8 cellular contexts compared by ENCODE assay signal in genomic region chr17:42422958-42423712, GRCh38. TPM values are rescaled to one million over a fixed set of nuclear protein-coding genes. Genes with fewer than 3 reads are reported as not detected.
DNase-seq lines count a peak whose midpoint lies in the region; TF ChIP-seq lines count a peak whose summit lies in the region.

A gene with protein sequence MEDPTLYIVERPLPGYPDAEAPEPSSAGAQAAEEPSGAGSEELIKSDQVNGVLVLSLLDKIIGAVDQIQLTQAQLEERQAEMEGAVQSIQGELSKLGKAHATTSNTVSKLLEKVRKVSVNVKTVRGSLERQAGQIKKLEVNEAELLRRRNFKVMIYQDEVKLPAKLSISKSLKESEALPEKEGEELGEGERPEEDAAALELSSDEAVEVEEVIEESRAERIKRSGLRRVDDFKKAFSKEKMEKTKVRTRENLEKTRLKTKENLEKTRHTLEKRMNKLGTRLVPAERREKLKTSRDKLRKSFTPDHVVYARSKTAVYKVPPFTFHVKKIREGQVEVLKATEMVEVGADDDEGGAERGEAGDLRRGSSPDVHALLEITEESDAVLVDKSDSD (minus strand): TSS chr17:42423256. CDS start chr17:42423097, 159 bp downstream.

- H3K36me3 ChIP-seq in iPS-20b (ENCODE audit: insufficient read depth, low read depth, low read length) = no peaks in the 10 kb centered on the region

- H3K27me3 ChIP-seq in iPS-20b (ENCODE audit: insufficient read depth, low read length) = peaks cover 45% of the 10 kb centered on the region

- peak within 1 kb of the TSS; percentile 72; the same call in 1 of the 2 replicates for H3K9ac ChIP-seq in iPS-20b (ENCODE audit: low read depth, low read length)

- CTCF ChIA-PET in RWPE1 (lab: Yijun Ruan, JAX) = interaction anchor here (0.5 to 1.5 kb wide), 6 partner anchors 17 to 1514 kb away, joined by 3 to 9 read pairs (median 4); partner anchors contain the start of gene NAGLU

- DNase-seq in AG09309 (ENCODE audit: low read depth) (peak; percentile 92), GM20000 (ENCODE audit: low spot score) (peak; percentile 72), RWPE1 (ENCODE audit: low spot score) (peak; percentile 99), cerebellum (ENCODE audit: low spot score) (peak; percentile 99), retina (peak; percentile 65), NCI-H1930 (lab: John Stamatoyannopoulos, UW) (no peak), activated gamma-delta T cell (lab: John Stamatoyannopoulos, UW) (no peak)

- peak within 1 kb of the TSS; percentile 98 for H3K27ac ChIP-seq in RWPE1
- H3K27ac ChIP-seq in iPS-20b (ENCODE audit: low read length) = no peak within 1 kb of the TSS

- POLR2A ChIA-PET in RWPE1 (lab: Yijun Ruan, JAX; ENCODE audit: low non-redundant PET) = interaction anchor here (0.5 to 1.7 kb wide), 7 partner anchors 10 to 109 kb away, joined by 3 to 11 read pairs (median 6); partner anchors contain the start of gene STAT3

- no peaks in the 10 kb centered on the region for H3K9me3 ChIP-seq in iPS-20b (ENCODE audit: insufficient read depth, low read depth, low read length)

- H3K4me3 ChIP-seq in AG09309 (ENCODE audit: control insufficient read depth, low read depth, low read length) (peak within 1 kb of the TSS; percentile 91), iPS-20b (ENCODE audit: low read length) (peak within 1 kb of the TSS; percentile 88)

- TF ChIP-seq CTCF in AG09309 (IDR thresholded peaks at IDR 0.05; ENCODE audit: control insufficient read depth, insufficient read depth, low read depth, low read length, missing control alignments) (no peak), GM20000 (IDR thresholded peaks at IDR 0.05; ENCODE audit: extremely low read depth, missing control alignments) (no peak), RWPE1 (conservative IDR thresholded peaks at IDR 0.05; ENCODE audit: low read depth) (no peak)

- peaks cover 10% of the 10 kb centered on the region for H3K4me1 ChIP-seq in iPS-20b (ENCODE audit: insufficient read depth, low read length)

RNA-seq across cellular contexts. Expression of the gene that starts here (rescaled TPM):
- total RNA-seq in cerebellum = 6.5 TPM

Comparison
In these comparisons a context has a peak if more than half of its experiments do, and no peak if none do; other contexts are left out.
1. DNase-seq: peak in AG09309 (single experiment), GM20000 (single experiment), RWPE1 (single experiment), cerebellum (single experiment) and retina (single experiment); none in NCI-H1930 (0 of 2) and activated gamma-delta T cell (single experiment).